In genomic region chr4:39291686-39292085, GRCh38 we compare ENCODE assay signal across 20 cellular contexts.
DNase-seq lines count a peak whose midpoint lies in the region; ATAC-seq, FAIRE-seq and TF ChIP-seq lines count a peak whose summit lies in the region.
"Had no signal": no experiment of that assay in that cellular context is flagged by ENCODE, and none has a peak within 500 bp of the region (broad histone marks: within the 10 kb centered on the region; RNA-seq: fewer than 3 reads in every experiment).

No MANE protein-coding gene starts in this region.

- no peak overlapping the region for H3K9ac ChIP-seq in keratinocyte (ENCODE audit: control insufficient read depth, extremely low read depth, insufficient read depth, low read length)
- H3K9ac ChIP-seq: BLaER1 had no signal

- H3K4me3 ChIP-seq in keratinocyte (ENCODE audit: control insufficient read depth in 2 of 3, extremely low read depth in 1 of 3, insufficient read depth in 2 of 3, low read depth in 1 of 3, low read length in 3 of 3) (no peak overlapping the region), thyroid gland (replicated peaks in 1 of 3) (no peak overlapping the region)
- H3K4me3 ChIP-seq: BLaER1, GM23338 had no signal

- DNase-seq in activated T-cell treated with anti-CD3 and anti-CD28 coated beads, Interleukin-2, amount 50 U/mL, for 72 hours = no peak
- no peak for DNase-seq in activated T-cell treated with anti-CD3 and anti-CD28 coated beads, Interleukin-2, amount 50 U/mL, for 4 hours
- no peak for DNase-seq in activated T-helper 1 cell treated with anti-CD3 and anti-CD28 coated beads, Interleukin-12 subunit alpha, Interleukin-12 subunit beta, Interleukin-2, Interleukin-4 antibody, amounts not matched to agents 30 ng/mL and 10 ng/mL and 1 ng/mL, durations not matched to agents 14 hours and 24 hours and 36 hours (ENCODE audit: low spot score)
- no peak for DNase-seq in keratinocyte (ENCODE audit: low read depth, low spot score)
- no peak for DNase-seq in foreskin keratinocyte
- no peak for DNase-seq in thyroid gland
- DNase-seq in RKO (ENCODE audit: low spot score) = no peak
- DNase-seq: Caco-2; CD4-positive, CD25-positive, alpha-beta regulatory T cell; CD8-positive, alpha-beta T cell; DMS153; DND-41; H9 had no signal

- no peaks in the 10 kb centered on the region for H3K27me3 ChIP-seq in keratinocyte (ENCODE audit: control insufficient read depth, extremely low read depth, insufficient read depth, low read length)
- no peaks in the 10 kb centered on the region for H3K27me3 ChIP-seq in foreskin keratinocyte
- no peaks in the 10 kb centered on the region for H3K27me3 ChIP-seq in thyroid gland
- H3K27me3 ChIP-seq: BLaER1 had no signal

- TF ChIP-seq POLR2A in thyroid gland (IDR thresholded peaks at IDR 0.05) = no peak

- no peaks in the 10 kb centered on the region for H4K20me1 ChIP-seq in keratinocyte (ENCODE audit: control insufficient read depth, extremely low read depth, insufficient read depth, low read length)
- H4K20me1 ChIP-seq: BLaER1 had no signal

- H3K4me2 ChIP-seq in keratinocyte (ENCODE audit: control insufficient read depth, extremely low read depth, insufficient read depth, low read depth, low read length) = no peak overlapping the region
- H3K4me2 ChIP-seq: BLaER1, GM23338 had no signal

- H2AFZ ChIP-seq in keratinocyte (ENCODE audit: control insufficient read depth, low read length) = no peak overlapping the region
- H2AFZ ChIP-seq: GM23338 had no signal

- H3K9me3 ChIP-seq in keratinocyte (ENCODE audit: control insufficient read depth, low read depth, low read length) (no peaks in the 10 kb centered on the region), thyroid gland (no peaks in the 10 kb centered on the region)
- H3K9me3 ChIP-seq: BLaER1, Caco-2 had no signal

- H3K36me3 ChIP-seq in keratinocyte (ENCODE audit: control insufficient read depth in 2 of 2, extremely low read depth in 1 of 2, insufficient read depth in 2 of 2, low read length in 2 of 2) (peaks cover 13 to 17% of the 10 kb centered on the region in 2 experiments), thyroid gland (peaks cover 43 to 47% of the 10 kb centered on the region in 2 donors)

- H3K36me3 Mint-ChIP-seq in activated T-cell treated with anti-CD3 and anti-CD28 coated beads, Interleukin-2, amount 50 U/mL, for 72 hours (ENCODE audit: insufficient read depth in 2 of 2) = peaks cover 8 to 39% of the 10 kb centered on the region in 2 donors
- H3K36me3 Mint-ChIP-seq in activated T-cell treated with anti-CD3 and anti-CD28 coated beads, Interleukin-2, amount 50 U/mL, for 4 hours (ENCODE audit: insufficient read depth) = peaks cover 54% of the 10 kb centered on the region
- peaks cover 61% of the 10 kb centered on the region for H3K36me3 Mint-ChIP-seq in activated T-helper 1 cell treated with anti-CD3 and anti-CD28 coated beads, Interleukin-12 subunit alpha, Interleukin-12 subunit beta, Interleukin-2, Interleukin-4 antibody, amounts not matched to agents 30 ng/mL and 10 ng/mL and 1 ng/mL, durations not matched to agents 14 hours and 24 hours and 36 hours (ENCODE audit: low read depth)

- H3K27me3 Mint-ChIP-seq in activated T-cell treated with anti-CD3 and anti-CD28 coated beads, Interleukin-2, amount 50 U/mL, for 72 hours (ENCODE audit: low read depth) = no peaks in the 10 kb centered on the region
- no peaks in the 10 kb centered on the region for H3K27me3 Mint-ChIP-seq in activated T-cell treated with anti-CD3 and anti-CD28 coated beads, Interleukin-2, amount 50 U/mL, for 4 hours (ENCODE audit: low read depth)
- no peaks in the 10 kb centered on the region for H3K27me3 Mint-ChIP-seq in activated T-helper 1 cell treated with anti-CD3 and anti-CD28 coated beads, Interleukin-12 subunit alpha, Interleukin-12 subunit beta, Interleukin-2, Interleukin-4 antibody, amounts not matched to agents 30 ng/mL and 10 ng/mL and 1 ng/mL, durations not matched to agents 14 hours and 24 hours and 36 hours (ENCODE audit: insufficient read depth)
- H3K27me3 Mint-ChIP-seq: B cell; CD4-positive, CD25-positive, alpha-beta regulatory T cell had no signal

- 89 to 90% methylated on average over 2 of the region's 2 CpGs for WGBS in thyroid gland, 2 donors

- no peaks in the 10 kb centered on the region for H3K9me1 ChIP-seq in keratinocyte (ENCODE audit: control insufficient read depth, extremely low read depth, insufficient read depth, low read length)

- H3K27ac ChIP-seq in keratinocyte (ENCODE audit: control insufficient read depth, insufficient read depth, low read length) (no peak overlapping the region), foreskin keratinocyte (no peak overlapping the region), thyroid gland (no peak overlapping the region)
- H3K27ac ChIP-seq: BLaER1, C4-2B had no signal

- intact Hi-C loops in activated T-helper 1 cell treated with anti-CD3 and anti-CD28 coated beads, Interleukin-12 subunit alpha, Interleukin-12 subunit beta, Interleukin-2, Interleukin-4 antibody, amounts not matched to agents 30 ng/mL and 10 ng/mL and 1 ng/mL, durations not matched to agents 14 hours and 24 hours and 36 hours (cut with micrococcal nuclease) = no loop called here
- intact Hi-C loops in thyroid gland (cut with DNase I) = no loop called here

- H3K4me1 ChIP-seq in keratinocyte (ENCODE audit: control insufficient read depth, extremely low read depth, insufficient read depth, low read length) = no peaks in the 10 kb centered on the region
- no peaks in the 10 kb centered on the region for H3K4me1 ChIP-seq in foreskin keratinocyte
- H3K4me1 ChIP-seq in thyroid gland = no peaks in the 10 kb centered on the region
- H3K4me1 ChIP-seq: BLaER1, Caco-2 had no signal

- H3K9me3 Mint-ChIP-seq in activated T-cell treated with anti-CD3 and anti-CD28 coated beads, Interleukin-2, amount 50 U/mL, for 72 hours = no peaks in the 10 kb centered on the region
- H3K9me3 Mint-ChIP-seq in activated T-cell treated with anti-CD3 and anti-CD28 coated beads, Interleukin-2, amount 50 U/mL, for 4 hours = no peaks in the 10 kb centered on the region
- no peaks in the 10 kb centered on the region for H3K9me3 Mint-ChIP-seq in activated T-helper 1 cell treated with anti-CD3 and anti-CD28 coated beads, Interleukin-12 subunit alpha, Interleukin-12 subunit beta, Interleukin-2, Interleukin-4 antibody, amounts not matched to agents 30 ng/mL and 10 ng/mL and 1 ng/mL, durations not matched to agents 14 hours and 24 hours and 36 hours
- H3K9me3 Mint-ChIP-seq: CD4-positive, CD25-positive, alpha-beta regulatory T cell; CD8-positive, alpha-beta T cell; GM23338; H9 had no signal

- H3K79me2 ChIP-seq in keratinocyte (ENCODE audit: control insufficient read depth, insufficient read depth, low read length) = no peaks in the 10 kb centered on the region

- ATAC-seq in activated T-cell treated with anti-CD3 and anti-CD28 coated beads, Interleukin-2, amount 50 U/mL, for 72 hours (replicated peaks in 1 of 2) = peak; percentile 49 to 53
- no peak for ATAC-seq in activated T-cell treated with anti-CD3 and anti-CD28 coated beads, Interleukin-2, amount 50 U/mL, for 4 hours
- no peak for ATAC-seq in foreskin keratinocyte
- ATAC-seq: CD8-positive, alpha-beta T cell; GM23338; HCT116 had no signal

- FAIRE-seq in keratinocyte (lab: Jason Lieb, UNC) = peak; percentile 66
- FAIRE-seq: G401.6, GM18507 had no signal

- dilution Hi-C loops in keratinocyte (cut with MboI; ENCODE audit: extremely low pct_ligation_motif_present, low sequenced_read_pairs) = no loop called here

- H3K27ac Mint-ChIP-seq in activated T-cell treated with anti-CD3 and anti-CD28 coated beads, Interleukin-2, amount 50 U/mL, for 72 hours = no peak overlapping the region
- H3K27ac Mint-ChIP-seq in activated T-helper 1 cell treated with anti-CD3 and anti-CD28 coated beads, Interleukin-12 subunit alpha, Interleukin-12 subunit beta, Interleukin-2, Interleukin-4 antibody, amounts not matched to agents 30 ng/mL and 10 ng/mL and 1 ng/mL, durations not matched to agents 14 hours and 24 hours and 36 hours = peak overlapping the region; percentile 31
- H3K27ac Mint-ChIP-seq: B cell; CD8-positive, alpha-beta T cell; GM23338; H9 had no signal

- H3K4me1 Mint-ChIP-seq in activated T-cell treated with anti-CD3 and anti-CD28 coated beads, Interleukin-2, amount 50 U/mL, for 72 hours (ENCODE audit: low read depth) = peaks cover 5% of the 10 kb centered on the region
- H3K4me1 Mint-ChIP-seq in activated T-cell treated with anti-CD3 and anti-CD28 coated beads, Interleukin-2, amount 50 U/mL, for 4 hours (ENCODE audit: low read depth) = no peaks in the 10 kb centered on the region
- peaks cover 27% of the 10 kb centered on the region for H3K4me1 Mint-ChIP-seq in activated T-helper 1 cell treated with anti-CD3 and anti-CD28 coated beads, Interleukin-12 subunit alpha, Interleukin-12 subunit beta, Interleukin-2, Interleukin-4 antibody, amounts not matched to agents 30 ng/mL and 10 ng/mL and 1 ng/mL, durations not matched to agents 14 hours and 24 hours and 36 hours (ENCODE audit: low read depth)
- H3K4me1 Mint-ChIP-seq: B cell had no signal

- TF ChIP-seq CTCF in keratinocyte (optimal IDR thresholded peaks at IDR 0.05 in 1 of 3, IDR thresholded peaks at IDR 0.05 in 1 of 3, conservative IDR thresholded peaks at IDR 0.05 in 1 of 3; ENCODE audit: extremely low read depth in 1 of 3, insufficient read depth in 2 of 3, low read length in 3 of 3) = no peak
- TF ChIP-seq CTCF in foreskin keratinocyte (conservative IDR thresholded peaks at IDR 0.05) = no peak
- TF ChIP-seq CTCF in thyroid gland (IDR thresholded peaks at IDR 0.05) = no peak

- H3K4me3 Mint-ChIP-seq in activated T-cell treated with anti-CD3 and anti-CD28 coated beads, Interleukin-2, amount 50 U/mL, for 72 hours = no peak overlapping the region
- no peak overlapping the region for H3K4me3 Mint-ChIP-seq in activated T-cell treated with anti-CD3 and anti-CD28 coated beads, Interleukin-2, amount 50 U/mL, for 4 hours
- H3K4me3 Mint-ChIP-seq in activated T-helper 1 cell treated with anti-CD3 and anti-CD28 coated beads, Interleukin-12 subunit alpha, Interleukin-12 subunit beta, Interleukin-2, Interleukin-4 antibody, amounts not matched to agents 30 ng/mL and 10 ng/mL and 1 ng/mL, durations not matched to agents 14 hours and 24 hours and 36 hours = no peak overlapping the region
- H3K4me3 Mint-ChIP-seq: B cell; CD4-positive, CD25-positive, alpha-beta regulatory T cell; CD8-positive, alpha-beta T cell; GM23338; H9 had no signal

Comparison
In these comparisons a context has a peak if more than half of its experiments do, and no peak if none do; other contexts are left out.
1. ATAC-seq: peak in activated T-cell treated with anti-CD3 and anti-CD28 coated beads, Interleukin-2, amount 50 U/mL, for 72 hours (2 of 2); none in activated T-cell treated with anti-CD3 and anti-CD28 coated beads, Interleukin-2, amount 50 U/mL, for 4 hours (0 of 2) and foreskin keratinocyte (single experiment).